In genomic region chr11:132056689-132057088, GRCh38 we compare ENCODE assay signal across 15 cellular contexts.
DNase-seq lines count a peak whose midpoint lies in the region; ATAC-seq, FAIRE-seq and TF ChIP-seq lines count a peak whose summit lies in the region.
"Had no signal": no experiment of that assay in that cellular context is flagged by ENCODE, and none has a peak within 500 bp of the region (broad histone marks: within the 10 kb centered on the region; RNA-seq: fewer than 3 reads in every experiment).

No MANE protein-coding gene starts in this region.

- peak; percentile 95 for DNase-seq in IMR-90
- DNase-seq in keratinocyte (ENCODE audit: low read depth, low spot score) = no peak
- no peak for DNase-seq in NAMALWA (ENCODE audit: low spot score)
- no peak for DNase-seq in NK-92 (lab: John Stamatoyannopoulos, UW; ENCODE audit: unreplicated experiment)
- DNase-seq: activated gamma-delta T cell treated with Interleukin-2 at 50 U/mL for 16 hours, DMS79 treated with DMSO at 0.1 percent for 48 hours, kidney glomerular epithelial cell, T-helper 1 cell, transverse colon had no signal

- peak; percentile 71 for ATAC-seq in IMR-90 (ENCODE audit: low read depth)
- no peak for ATAC-seq in HG03280 (IDR thresholded peaks at IDR 0.05; ENCODE audit: unreplicated experiment)
- no peak for ATAC-seq in GM18873 (IDR thresholded peaks at IDR 0.05; ENCODE audit: low FRiP score, unreplicated experiment)

- no peak overlapping the region for H2AK9ac ChIP-seq in IMR-90 (replicated peaks; ENCODE audit: low read depth, low read length, poor library complexity)

- peak overlapping the region; percentile 71; the same call in 1 of the 2 replicates for H3K14ac ChIP-seq in IMR-90 (replicated peaks; ENCODE audit: low read depth, low read length)

- FAIRE-seq in keratinocyte (lab: Jason Lieb, UNC) = peak; percentile 20
- FAIRE-seq: colon, frontal cortex had no signal

- peak overlapping the region; percentile 90 for H2BK120ac ChIP-seq in IMR-90 (ENCODE audit: low read depth, low read length)

- peak overlapping the region; percentile 13 for H3K4me2 ChIP-seq in IMR-90 (ENCODE audit: low read depth, low read length)
- no peak overlapping the region for H3K4me2 ChIP-seq in keratinocyte (ENCODE audit: control insufficient read depth, extremely low read depth, insufficient read depth, low read depth, low read length)

- peaks cover 48% of the 10 kb centered on the region for H3K4me1 ChIP-seq in ACC112 (ENCODE audit: control insufficient read depth, insufficient read depth, low read length, unreplicated experiment)
- peaks cover 33% of the 10 kb centered on the region for H3K4me1 ChIP-seq in IMR-90 (ENCODE audit: control insufficient read depth, insufficient read depth, low read length)
- H3K4me1 ChIP-seq in keratinocyte (ENCODE audit: control insufficient read depth, extremely low read depth, insufficient read depth, low read length) = peaks cover 43% of the 10 kb centered on the region
- H3K4me1 ChIP-seq: transverse colon had no signal

- H2BK15ac ChIP-seq in IMR-90 (ENCODE audit: low read depth, low read length) = peak overlapping the region; percentile 61; the same call in 2 of the 3 replicates

- CTCF ChIA-PET in IMR-90 (lab: Yijun Ruan, JAX) = interaction anchor here (1.2 to 1.5 kb wide), 2 partner anchors 16 to 71 kb away, joined by 4 to 5 read pairs; no protein-coding TSS in a partner anchor

- no peak; the same call in 1 of the 2 replicates for TF ChIP-seq POLR2A in IMR-90 (IDR thresholded peaks at IDR 0.05; ENCODE audit: low read depth, low read length)

- peak overlapping the region; percentile 6; the same call in 1 of the 2 replicates for H3K27ac ChIP-seq in ACC112 (ENCODE audit: low read depth, low read length)
- H3K27ac ChIP-seq in IMR-90 (ENCODE audit: insufficient read depth, low read length) = peak overlapping the region; percentile 8
- peak overlapping the region; percentile 29 for H3K27ac ChIP-seq in angular gyrus (ENCODE audit: low read depth, low read length)
- H3K27ac ChIP-seq in keratinocyte (ENCODE audit: control insufficient read depth, insufficient read depth, low read length) = no peak overlapping the region

- no peak for TF ChIP-seq RAD21 in IMR-90 (IDR thresholded peaks at IDR 0.05; ENCODE audit: low read length)

- in situ Hi-C loops in IMR-90 (cut with MboI; ENCODE audit: low sequenced_read_pairs) = loop anchor here (10.0 to 25.0 kb wide), 2 partner anchors 172 to 1644 kb away; no protein-coding TSS in a partner anchor

- intact Hi-C loops in IMR-90 (cut with micrococcal nuclease) = loop anchor here (5.0 kb wide), 1 partner anchor 71 kb away; no protein-coding TSS in a partner anchor

- H4K20me1 ChIP-seq in IMR-90 (ENCODE audit: insufficient read depth, low read length) (no peaks in the 10 kb centered on the region), keratinocyte (ENCODE audit: control insufficient read depth, extremely low read depth, insufficient read depth, low read length) (no peaks in the 10 kb centered on the region)

- peaks cover 31% of the 10 kb centered on the region for H3K9me1 ChIP-seq in IMR-90 (ENCODE audit: insufficient read depth, low read length)
- no peaks in the 10 kb centered on the region for H3K9me1 ChIP-seq in keratinocyte (ENCODE audit: control insufficient read depth, extremely low read depth, insufficient read depth, low read length)

- peaks cover 9 to 56% of the 10 kb centered on the region in 2 experiments for H3K79me1 ChIP-seq in IMR-90 (ENCODE audit: low read depth in 1 of 2, low read length in 2 of 2)

- peak overlapping the region; percentile 61 for H3K56ac ChIP-seq in IMR-90 (ENCODE audit: extremely low read depth, insufficient read depth, low read length)

- H3K9me3 ChIP-seq in IMR-90 (ENCODE audit: control insufficient read depth, insufficient read depth, low read length) (no peaks in the 10 kb centered on the region), keratinocyte (ENCODE audit: control insufficient read depth, low read depth, low read length) (no peaks in the 10 kb centered on the region)
- H3K9me3 ChIP-seq: transverse colon had no signal

- H2AFZ ChIP-seq in ACC112 (ENCODE audit: low read length, unreplicated experiment) = no peak overlapping the region
- H2AFZ ChIP-seq in IMR-90 (replicated peaks; ENCODE audit: low read length, poor library complexity) = peak overlapping the region; percentile 15
- H2AFZ ChIP-seq in keratinocyte (ENCODE audit: control insufficient read depth, low read length) = no peak overlapping the region

- H4K5ac ChIP-seq in IMR-90 (ENCODE audit: low read depth, low read length) = peak overlapping the region; percentile 17; the same call in 1 of the 2 replicates

- no peaks in the 10 kb centered on the region for H3K27me3 ChIP-seq in ACC112 (ENCODE audit: insufficient read depth, low read length)
- H3K27me3 ChIP-seq in IMR-90 (ENCODE audit: control insufficient read depth, insufficient read depth, low read length) = no peaks in the 10 kb centered on the region
- no peaks in the 10 kb centered on the region for H3K27me3 ChIP-seq in keratinocyte (ENCODE audit: control insufficient read depth, extremely low read depth, insufficient read depth, low read length)
- H3K27me3 ChIP-seq: transverse colon had no signal

- WGBS in IMR-90 (ENCODE audit: extremely low coverage in 2 of 2, insufficient read length in 1 of 2), 2 experiments = no CpG with 5 or more reads among the region's 6 CpGs

- no TSS peak for BruUV-seq in IMR-90 (replicated peaks; lab: Mats Ljungman, UMichigan)

- H4K91ac ChIP-seq in IMR-90 (ENCODE audit: insufficient read depth, low read depth, low read length) = peak overlapping the region; percentile 45

- H2BK5ac ChIP-seq in IMR-90 (ENCODE audit: low read depth, low read length, poor library complexity, severe bottlenecking) = peak overlapping the region; percentile 95

- H4K8ac ChIP-seq in IMR-90 (ENCODE audit: low read depth in 2 of 2, low read length in 2 of 2) = peak overlapping the region; percentile 33 to 90; a peak in 3 of 4 replicates

- POLR2A ChIA-PET in IMR-90 (lab: Charles Lee; ENCODE audit: unreplicated experiment) = interaction anchor here (1.2 to 1.6 kb wide), 3 partner anchors 9 to 55 kb away, joined by 3 to 6 read pairs (median 4); no protein-coding TSS in a partner anchor

- TF ChIP-seq CTCF in IMR-90 (conservative IDR thresholded peaks at IDR 0.05; ENCODE audit: low read depth, low read length) (no peak), keratinocyte (optimal IDR thresholded peaks at IDR 0.05 in 1 of 3, IDR thresholded peaks at IDR 0.05 in 1 of 3, conservative IDR thresholded peaks at IDR 0.05 in 1 of 3; ENCODE audit: extremely low read depth in 1 of 3, insufficient read depth in 2 of 3, low read length in 3 of 3) (no peak)

- no peaks in the 10 kb centered on the region for H3K79me2 ChIP-seq in ACC112 (ENCODE audit: control insufficient read depth, insufficient read depth, low read length, unreplicated experiment)
- H3K79me2 ChIP-seq in keratinocyte (ENCODE audit: control insufficient read depth, insufficient read depth, low read length) = peaks cover 14% of the 10 kb centered on the region

- peak overlapping the region; percentile 2; the same call in 1 of the 2 replicates for H2AK5ac ChIP-seq in IMR-90 (ENCODE audit: low read depth, low read length)

- H3K36me3 ChIP-seq in ACC112 (ENCODE audit: insufficient read depth, low read length) = no peaks in the 10 kb centered on the region
- H3K36me3 ChIP-seq in IMR-90 (ENCODE audit: control insufficient read depth, insufficient read depth, low read length) = no peaks in the 10 kb centered on the region
- no peaks in the 10 kb centered on the region for H3K36me3 ChIP-seq in keratinocyte (ENCODE audit: control insufficient read depth in 2 of 2, extremely low read depth in 1 of 2, insufficient read depth in 2 of 2, low read length in 2 of 2)
- H3K36me3 ChIP-seq: transverse colon had no signal

- H3K4me3 ChIP-seq in ACC112 (ENCODE audit: low read depth, low read length) (peak overlapping the region; percentile 30; the same call in 1 of the 2 replicates), IMR-90 (ENCODE audit: insufficient read depth, low read depth, low read length) (peak overlapping the region; percentile 5; the same call in 1 of the 2 replicates), keratinocyte (ENCODE audit: control insufficient read depth in 2 of 3, extremely low read depth in 1 of 3, insufficient read depth in 2 of 3, low read depth in 1 of 3, low read length in 3 of 3) (no peak overlapping the region)
- H3K4me3 ChIP-seq: transverse colon had no signal

- H3K9ac ChIP-seq in IMR-90 (ENCODE audit: low read depth, low read length) (no peak overlapping the region), keratinocyte (ENCODE audit: control insufficient read depth, extremely low read depth, insufficient read depth, low read length) (no peak overlapping the region)

- H3K18ac ChIP-seq in IMR-90 (ENCODE audit: low read depth, low read length) = peak overlapping the region; percentile 43; the same call in 1 of the 2 replicates

- dilution Hi-C loops in IMR-90 (cut with HindIII; ENCODE audit: low sequenced_read_pairs, unreplicated experiment) = no loop called here
- dilution Hi-C loops in keratinocyte (cut with MboI; ENCODE audit: extremely low pct_ligation_motif_present, low sequenced_read_pairs) = no loop called here

- peak overlapping the region; percentile 55; the same call in 1 of the 2 replicates for H3K23ac ChIP-seq in IMR-90 (ENCODE audit: low read depth, low read length)

- H2BK20ac ChIP-seq in IMR-90 (ENCODE audit: low read depth, low read length) = peak overlapping the region; percentile 33

- H3K4ac ChIP-seq in IMR-90 (ENCODE audit: low read depth, low read length) = peak overlapping the region; percentile 65; the same call in 1 of the 2 replicates

TF ChIP-seq in IMR-90, 13 proteins besides CTCF, POLR2A, EP300 and RAD21 (continues in another document):
- TF ChIP-seq NFE2L2 (IDR thresholded peaks at IDR 0.05; ENCODE audit: low read depth, low read length) (no peak), ELK1 (IDR thresholded peaks at IDR 0.05; ENCODE audit: borderline replicate concordance, low read depth, low read length) (no peak), RCOR1 (IDR thresholded peaks at IDR 0.05; ENCODE audit: insufficient replicate concordance, low read length) (peak; percentile 59), CHD1 (IDR thresholded peaks at IDR 0.05; ENCODE audit: low read depth, low read length) (no peak), RFX5 (IDR thresholded peaks at IDR 0.05; ENCODE audit: low read depth, low read length) (no peak), MAZ (IDR thresholded peaks at IDR 0.05; ENCODE audit: borderline replicate concordance, low read depth, low read length) (peak; percentile 50; the same call in 1 of the 2 replicates), MXI1 (IDR thresholded peaks at IDR 0.05; ENCODE audit: borderline replicate concordance, low read depth, low read length) (no peak)

Comparison
In these comparisons a context has a peak if more than half of its experiments do, and no peak if none do; other contexts are left out.
1. H3K4me3 ChIP-seq: peak in ACC112 (single experiment) and IMR-90 (single experiment); none in keratinocyte (0 of 3).